Comparison of ENCODE assay signal across 29 cellular contexts in the genomic region with DNA sequence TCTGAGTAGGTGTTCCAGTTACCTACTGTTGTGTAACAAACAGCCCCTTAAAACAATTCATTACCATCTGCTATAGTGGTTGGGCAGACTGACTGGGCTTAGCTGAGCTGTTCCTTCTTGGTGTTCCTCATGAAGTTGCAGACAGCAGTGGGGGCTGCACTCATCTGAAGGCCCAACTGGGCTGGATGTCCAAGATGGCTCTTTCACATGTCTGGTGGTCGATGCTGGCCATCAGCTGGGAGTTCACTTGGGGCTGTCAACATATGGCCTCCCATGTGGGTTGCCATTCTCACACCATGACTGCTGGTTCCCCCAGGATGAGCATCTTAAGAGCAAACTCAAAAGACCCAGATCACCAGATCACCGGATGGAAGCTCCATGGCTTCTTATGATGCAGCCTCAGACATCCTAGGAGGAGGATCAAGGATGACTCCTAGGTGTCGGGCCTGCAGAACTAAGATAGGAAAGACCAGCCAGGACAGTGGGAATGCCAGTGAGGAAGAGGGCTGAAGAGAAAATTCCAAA. TPM values are rescaled to one million over a fixed set of nuclear protein-coding genes. Genes with fewer than 3 reads are reported as not detected.
"Had no signal": no experiment of that assay in that cellular context is flagged by ENCODE, and none has a peak within 500 bp of the region (broad histone marks: within the 10 kb centered on the region; RNA-seq: fewer than 3 reads in every experiment).

No MANE protein-coding gene starts in this region.

- H3K4me3 ChIP-seq: K562, MG63, SJSA1 had no signal

- H3K36me3 ChIP-seq: MG63, SJSA1 had no signal

- ATAC-seq: activated CD4-positive, CD25-positive, alpha-beta regulatory T cell treated with anti-CD3 and anti-CD28 coated beads, Interleukin-2, amount 50 U/mL, for 24 hours; activated naive CD8-positive, alpha-beta T cell treated with anti-CD3 and anti-CD28 coated beads, Interleukin-2, amount 50 U/mL, for 24 hours; K562; Panc1; WTC11 had no signal

- H3K27ac Mint-ChIP-seq: activated CD4-positive, alpha-beta memory T cell treated with anti-CD3 and anti-CD28 coated beads, Interleukin-2, amount 10 ng/mL, durations not matched to agents 7 days and 5 days; activated naive CD4-positive, alpha-beta T cell treated with anti-CD3 and anti-CD28 coated beads, Interleukin-2, amount 10 ng/mL, durations not matched to agents 7 days and 5 days; activated naive CD8-positive, alpha-beta T cell; activated naive CD8-positive, alpha-beta T cell treated with anti-CD3 and anti-CD28 coated beads, Interleukin-2, amount 50 U/mL, for 24 hours; brain; T-helper 1 cell treated with Interleukin-12 subunit alpha and Interleukin-12 subunit beta and Interleukin-4 antibody, amounts not matched to agents 30 μg/mL and 1 μg/mL, for 36 hours; T-helper 2 cell treated with Interferon-gamma antibody and Interleukin-4, amounts not matched to agents 5 μg/mL and 100 μg/mL, for 36 hours; WTC11 had no signal

- DNase-seq: activated CD4-positive, alpha-beta memory T cell treated with anti-CD3 and anti-CD28 coated beads, Interleukin-2, amount 10 ng/mL, durations not matched to agents 7 days and 5 days; activated CD4-positive, alpha-beta T cell treated with anti-CD3 and anti-CD28 coated beads for 4 hours; activated effector memory CD4-positive, alpha-beta T cell treated with Interleukin-2 at 50 U/mL for 16 hours; activated naive CD4-positive, alpha-beta T cell treated with anti-CD3 and anti-CD28 coated beads, Interleukin-2, amount 10 ng/mL, durations not matched to agents 7 days and 5 days; activated naive CD8-positive, alpha-beta T cell treated with anti-CD3 and anti-CD28 coated beads, Interleukin-2, amount 50 U/mL, for 24 hours; activated T-cell treated with anti-CD3 and anti-CD28 coated beads, Interleukin-2, amount 50 U/mL, for 48 hours; anterior cingulate cortex; IMR-90; Kasumi-1; MG63; NCI-H1048; NCI-H1105 treated with DMSO at 0.1 percent for 48 hours; NCI-H1436; NCI-H1694 treated with DMSO at 0.1 percent for 48 hours; NCI-H2029; NCI-H345; NCI-H524 treated with DMSO at 0.1 percent for 48 hours; SHP77 treated with DMSO at 0.1 percent for 48 hours; SK-N-SH had no signal

- H3K27ac ChIP-seq: SJSA1 had no signal

- H3K4me3 Mint-ChIP-seq: activated CD4-positive, alpha-beta memory T cell treated with anti-CD3 and anti-CD28 coated beads, Interleukin-2, amount 10 ng/mL, durations not matched to agents 7 days and 5 days; activated naive CD4-positive, alpha-beta T cell treated with anti-CD3 and anti-CD28 coated beads, Interleukin-2, amount 10 ng/mL, durations not matched to agents 7 days and 5 days; activated naive CD8-positive, alpha-beta T cell; activated naive CD8-positive, alpha-beta T cell treated with anti-CD3 and anti-CD28 coated beads, Interleukin-2, amount 50 U/mL, for 24 hours; brain; T-helper 1 cell treated with Interleukin-12 subunit alpha and Interleukin-12 subunit beta and Interleukin-4 antibody, amounts not matched to agents 30 μg/mL and 1 μg/mL, for 36 hours; T-helper 2 cell treated with Interferon-gamma antibody and Interleukin-4, amounts not matched to agents 5 μg/mL and 100 μg/mL, for 36 hours; WTC11 had no signal

- H3K27me3 Mint-ChIP-seq: activated naive CD4-positive, alpha-beta T cell treated with anti-CD3 and anti-CD28 coated beads, Interleukin-2, amount 10 ng/mL, durations not matched to agents 7 days and 5 days had no signal

- H3K27me3 ChIP-seq: MG63, SJSA1 had no signal

- H3K4me1 Mint-ChIP-seq: activated CD4-positive, alpha-beta memory T cell treated with anti-CD3 and anti-CD28 coated beads, Interleukin-2, amount 10 ng/mL, durations not matched to agents 7 days and 5 days; activated naive CD4-positive, alpha-beta T cell treated with anti-CD3 and anti-CD28 coated beads, Interleukin-2, amount 10 ng/mL, durations not matched to agents 7 days and 5 days; activated naive CD8-positive, alpha-beta T cell treated with anti-CD3 and anti-CD28 coated beads, Interleukin-2, amount 50 U/mL, for 24 hours; WTC11 had no signal

- H3K9me3 ChIP-seq: MG63, SJSA1 had no signal

RNA-seq across cellular contexts. Expression of a gene that starts 34.3 kb away (rescaled TPM):
- total RNA-seq: activated CD4-positive, alpha-beta memory T cell treated with anti-CD3 and anti-CD28 coated beads, Interleukin-2, amount 10 ng/mL, durations not matched to agents 7 days and 5 days; activated CD8-positive, alpha-beta memory T cell treated with anti-CD3 and anti-CD28 coated beads for 36 hours; IMR-90; SJSA1 had no signal
